ENCODE assay signal across 8 cellular contexts in the genomic region with DNA sequence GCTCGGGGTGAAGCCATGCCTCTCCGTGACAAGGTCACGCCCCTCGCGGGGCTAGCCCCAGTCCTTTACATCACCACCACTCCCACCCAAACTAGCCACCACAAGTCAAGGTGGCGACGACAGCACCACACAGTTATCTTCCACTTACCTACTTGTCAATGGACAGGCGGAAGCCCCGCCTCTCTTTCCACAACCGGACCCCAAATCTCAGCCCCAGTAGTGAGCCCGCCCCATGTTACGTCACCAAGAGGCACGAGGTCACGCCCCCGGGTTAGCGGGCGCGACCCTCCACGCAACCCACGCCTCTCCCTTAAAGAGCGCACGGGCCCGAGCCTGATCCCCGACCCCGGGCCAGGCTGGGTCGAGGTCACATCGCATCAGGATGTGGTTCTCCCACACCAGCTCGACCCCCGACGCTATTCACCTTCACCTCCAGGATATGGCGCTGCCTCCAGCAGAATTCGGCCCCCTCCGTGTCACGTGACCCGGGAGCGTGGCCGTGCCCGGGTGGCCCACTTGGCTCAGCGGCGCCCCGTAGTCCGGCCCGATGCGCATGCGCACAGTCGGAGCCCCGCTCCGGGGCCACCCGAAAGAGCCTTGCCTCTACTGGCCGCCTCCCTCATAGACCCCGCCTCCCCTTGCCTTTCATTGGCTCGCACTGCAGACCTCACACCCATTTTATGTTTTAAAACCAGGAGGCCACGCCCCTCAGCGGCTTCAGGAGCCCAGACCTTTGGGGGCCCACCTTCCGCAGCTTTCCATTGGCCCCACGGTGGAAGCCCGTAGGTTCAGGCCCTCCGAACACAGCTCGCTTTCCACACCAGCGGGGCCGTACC. TPM values are rescaled to one million over a fixed set of nuclear protein-coding genes. Genes with fewer than 3 reads are reported as not detected.
DNase-seq lines count a peak whose midpoint lies in the region; ATAC-seq and TF ChIP-seq lines count a peak whose summit lies in the region.

No MANE protein-coding gene starts in this region.

- peak overlapping the region; percentile 95 for H2AFZ ChIP-seq in Loucy (ENCODE audit: low read length)

- H3K27me3 ChIP-seq in H7 (ENCODE audit: control insufficient read depth, insufficient read depth, low read length) (no peaks in the 10 kb centered on the region; the same call in 1 of the 2 replicates), Loucy (ENCODE audit: insufficient read depth, low read length, poor library complexity, severe bottlenecking) (no peaks in the 10 kb centered on the region), RWPE2 (ENCODE audit: insufficient read depth, poor library complexity, severe bottlenecking) (no peaks in the 10 kb centered on the region)

- H3F3A ChIP-seq in Loucy (ENCODE audit: low read depth) = no peaks in the 10 kb centered on the region

- peaks cover 4 to 7% of the 10 kb centered on the region in 2 donors for H3K27me3 Mint-ChIP-seq in natural killer cell (ENCODE audit: low read depth in 2 of 2)

- no peaks in the 10 kb centered on the region for H3K36me3 ChIP-seq in ES-I3 (ENCODE audit: insufficient read depth, low read length)
- peaks cover 6% of the 10 kb centered on the region for H3K36me3 ChIP-seq in H7 (replicated peaks; ENCODE audit: control insufficient read depth, insufficient read depth, low read length)
- peaks cover 6% of the 10 kb centered on the region; the same call in 1 of the 2 replicates for H3K36me3 ChIP-seq in Loucy (ENCODE audit: insufficient read depth, low read length)
- H3K36me3 ChIP-seq in RWPE2 (ENCODE audit: low read depth) = peaks cover 24% of the 10 kb centered on the region

- intact Hi-C loops in natural killer cell (cut with micrococcal nuclease) = no loop called here

- peak; percentile 100 for DNase-seq in H7
- DNase-seq in RWPE2 (ENCODE audit: low spot score) = peak; percentile 97
- DNase-seq in activated effector memory CD4-positive, alpha-beta T cell treated with Interleukin-2 at 50 U/mL for 16 hours = peak; percentile 93
- peak; percentile 98 for DNase-seq in fibroblast of pulmonary artery (ENCODE audit: low read depth)
- DNase-seq in natural killer cell = peak; percentile 98
- peak; percentile 94 to 97 (median 96) for DNase-seq in stimulated activated naive CD4-positive, alpha-beta T cell (lab: John Stamatoyannopoulos, UW)

- H3K4me1 ChIP-seq in ES-I3 (ENCODE audit: insufficient read depth, low read length) = peaks cover 13% of the 10 kb centered on the region
- H3K4me1 ChIP-seq in Loucy (ENCODE audit: insufficient read depth, low read length, poor library complexity, severe bottlenecking) = peaks cover 28% of the 10 kb centered on the region
- peaks cover 4% of the 10 kb centered on the region for H3K4me1 ChIP-seq in RWPE2 (ENCODE audit: insufficient read depth, poor library complexity, severe bottlenecking)

- peak overlapping the region; percentile 96 to 99 for H3K27ac Mint-ChIP-seq in natural killer cell

- no peaks in the 10 kb centered on the region for H3K36me3 Mint-ChIP-seq in natural killer cell

- H3K9ac ChIP-seq in ES-I3 (ENCODE audit: low read depth, low read length) (peak overlapping the region; percentile 81), Loucy (ENCODE audit: low read depth, low read length, poor library complexity, severe bottlenecking) (peak overlapping the region; percentile 78)

- H4K20me1 ChIP-seq in Loucy (ENCODE audit: insufficient read depth, low read length, poor library complexity, severe bottlenecking) = peaks cover 5% of the 10 kb centered on the region

- peaks cover 17 to 24% of the 10 kb centered on the region in 2 donors for H3K4me1 Mint-ChIP-seq in natural killer cell

- H3K4me2 ChIP-seq in Loucy (ENCODE audit: low read depth, low read length, poor library complexity, severe bottlenecking) = peak overlapping the region; percentile 91

- H3K4me3 Mint-ChIP-seq in natural killer cell = peak overlapping the region; percentile 94

- H3K9me3 ChIP-seq in ES-I3 (ENCODE audit: control insufficient read depth, insufficient read depth, low read length) (no peaks in the 10 kb centered on the region), Loucy (ENCODE audit: insufficient read depth, low read depth, low read length) (no peaks in the 10 kb centered on the region), RWPE2 (ENCODE audit: severe bottlenecking) (no peaks in the 10 kb centered on the region)

- peak overlapping the region; percentile 49 for H3K27ac ChIP-seq in RWPE2 (ENCODE audit: poor library complexity, severe bottlenecking)

- H3K9me3 Mint-ChIP-seq in natural killer cell = no peaks in the 10 kb centered on the region

- peaks cover 27% of the 10 kb centered on the region for H3K79me2 ChIP-seq in Loucy (ENCODE audit: insufficient read depth, low read length)

- TF ChIP-seq CTCF in Loucy (conservative IDR thresholded peaks at IDR 0.05; ENCODE audit: low read length) (no peak), RWPE2 (IDR thresholded peaks at IDR 0.05; ENCODE audit: poor library complexity, severe bottlenecking) (peak; percentile 9), fibroblast of pulmonary artery (IDR thresholded peaks at IDR 0.05; ENCODE audit: low read length, missing control alignments) (no peak), natural killer cell (IDR thresholded peaks at IDR 0.05) (no peak)

- ATAC-seq in RWPE2 (ENCODE audit: low read depth) (peak; percentile 91), natural killer cell (peak; percentile 83 to 94 (median 87))

- no peaks in the 10 kb centered on the region for H3K9me2 ChIP-seq in Loucy (replicated peaks; ENCODE audit: low read depth, low read length)

- H3K4me3 ChIP-seq in H7 (ENCODE audit: insufficient read depth, low read depth, low read length) (peak overlapping the region; percentile 79), Loucy (ENCODE audit: low read length, poor library complexity, severe bottlenecking) (peak overlapping the region; percentile 80), RWPE2 (ENCODE audit: severe bottlenecking) (peak overlapping the region; percentile 68), fibroblast of pulmonary artery (replicated peaks; ENCODE audit: low read depth, low read length) (peak overlapping the region; percentile 92)

RNA-seq across cellular contexts. Expression of a gene that starts 18.2 kb away (rescaled TPM):
- total RNA-seq in H7 (2014; rRNA removed; shearing (Covaris generic)) = 13.7 and 17.5 TPM in 2 replicates
- not detected for total RNA-seq in natural killer cell

RNA-seq across cellular contexts. Expression of a gene that starts 43.4 kb away (rescaled TPM):
- total RNA-seq in H7 (2014; rRNA removed; shearing (Covaris generic)) = not detected in 2 replicates
- total RNA-seq in natural killer cell = not detected

Comparison
In these comparisons a context has a peak if more than half of its experiments do, and no peak if none do; other contexts are left out.
1. Peak in every context shown above with its lines: DNase-seq, ATAC-seq, H3K4me3 ChIP-seq and H3K27ac ChIP-seq.
2. RNA of a gene that starts 18.2 kb away (total RNA-seq): 13.7 to 17.5 TPM in H7; not detected in natural killer cell; every median in the first group is over 10 times any median in the second.